ENCODE assay signal across 22 cellular contexts in genomic region chr16:62549875-62550274, GRCh38.
"Had no signal": no experiment of that assay in that cellular context is flagged by ENCODE, and none has a peak within 500 bp of the region (broad histone marks: within the 10 kb centered on the region; RNA-seq: fewer than 3 reads in every experiment).

No MANE protein-coding gene starts in this region.

- H3K4me2 ChIP-seq: smooth muscle cell had no signal

- H3K4me3 ChIP-seq: left lung, pancreas, right atrium auricular region, smooth muscle cell, testis, tibial nerve, upper lobe of left lung had no signal

- H3K4me1 ChIP-seq: left lung, pancreas, right atrium auricular region, testis, tibial nerve, upper lobe of left lung had no signal

- H3K9me3 ChIP-seq: pancreas, testis, upper lobe of left lung had no signal

- DNase-seq: cerebellar nuclear complex; cortex of kidney; effector CD4-positive, alpha-beta T cell; kidney; left cardiac atrium; left lung; mesendoderm; naive thymus-derived CD8-positive, alpha-beta T cell; nephron progenitor cell; pancreas; stimulated activated CD4-positive, alpha-beta T cell treated with anti-CD3 and anti-CD28 coated beads, Interleukin-12 subunit alpha, Interleukin-12 subunit beta, amount 100 ng/mL, for 4 hours; stimulated activated CD4-positive, alpha-beta T cell treated with anti-CD3 and anti-CD28 coated beads, Interleukin-1b, Interleukin-23, amount 100 ng/mL, for 48 hours; stimulated activated CD4-positive, alpha-beta T cell treated with anti-CD3 and anti-CD28 coated beads, Interleukin-4, amount 100 ng/mL, for 1 hour; stimulated activated CD8-positive, alpha-beta memory T cell treated with anti-CD3 and anti-CD28 coated beads, Interleukin-4, amount 100 ng/mL, for 48 hours; stimulated activated naive CD4-positive, alpha-beta T cell; stimulated activated naive CD8-positive, alpha-beta T cell treated with anti-CD3 and anti-CD28 coated beads, Interleukin-15, amount 100 ng/mL, for 72 hours; testis; upper lobe of left lung had no signal

- H3K27ac ChIP-seq: left lung, pancreas, right atrium auricular region, testis, tibial nerve, upper lobe of left lung had no signal

- H3K36me3 ChIP-seq: left lung, pancreas, right atrium auricular region, tibial nerve, upper lobe of left lung had no signal

- H3K27me3 ChIP-seq: left lung, pancreas, right atrium auricular region, testis, tibial nerve, upper lobe of left lung had no signal

- ATAC-seq: left cardiac atrium; left lung; naive thymus-derived CD8-positive, alpha-beta T cell; pancreas; sciatic nerve; stimulated activated naive CD8-positive, alpha-beta T cell treated with anti-CD3 and anti-CD28 coated beads, Interleukin-15, amount 100 ng/mL, for 72 hours had no signal
